Comparison of ENCODE assay signal across 27 cellular contexts in genomic region chr15:83850846-83851245, GRCh38.
DNase-seq lines count a peak whose midpoint lies in the region; ATAC-seq and TF ChIP-seq lines count a peak whose summit lies in the region.
"Had no signal": no experiment of that assay in that cellular context is flagged by ENCODE, and none has a peak within 500 bp of the region (broad histone marks: within the 10 kb centered on the region; RNA-seq: fewer than 3 reads in every experiment).

No MANE protein-coding gene starts in this region.

- 77 to 79% methylated on average over 5 of the region's 5 CpGs for WGBS in heart right ventricle, 2 donors
- WGBS in esophagus, 2 donors = 38 to 57% methylated on average over 5 of the region's 5 CpGs

- no peaks in the 10 kb centered on the region for H3K79me2 ChIP-seq in neural progenitor cell (ENCODE audit: low read depth)

- no peaks in the 10 kb centered on the region for H4K20me1 ChIP-seq in neural progenitor cell (ENCODE audit: low read depth)

- H3F3A ChIP-seq in neural progenitor cell (ENCODE audit: low read depth) = no peaks in the 10 kb centered on the region

- ATAC-seq in heart right ventricle = no peak
- ATAC-seq in Right ventricle myocardium inferior = no peak
- ATAC-seq: activated CD4-positive, CD25-positive, alpha-beta regulatory T cell treated with anti-CD3 and anti-CD28 coated beads, Interleukin-2, amount 50 U/mL, for 24 hours; natural killer cell treated with Interleukin-12 subunit alpha and Interleukin-12 subunit beta and Interleukin-15 and Interleukin-18, amount 100 ng/mL, for 72 hours; Panc1; stimulated activated effector memory CD8-positive, alpha-beta T cell treated with anti-CD3 and anti-CD28 coated beads, Interleukin-12 subunit alpha, Interleukin-12 subunit beta, amount 100 ng/mL, for 72 hours had no signal

- H3K4me2 ChIP-seq in neural progenitor cell = no peak overlapping the region

- no peak overlapping the region for H3K4me3 Mint-ChIP-seq in neural progenitor cell
- H3K4me3 Mint-ChIP-seq: activated CD4-positive, alpha-beta memory T cell treated with anti-CD3 and anti-CD28 coated beads, Interleukin-2, amount 10 ng/mL, durations not matched to agents 7 days and 5 days; activated naive CD4-positive, alpha-beta T cell treated with anti-CD3 and anti-CD28 coated beads, Interleukin-2, amount 10 ng/mL, durations not matched to agents 7 days and 5 days; CD4-positive, alpha-beta T cell; natural killer cell treated with Interleukin-12 subunit alpha and Interleukin-12 subunit beta and Interleukin-15 and Interleukin-18, amount 100 ng/mL, for 72 hours; stimulated activated effector memory CD8-positive, alpha-beta T cell treated with anti-CD3 and anti-CD28 coated beads, Interleukin-12 subunit alpha, Interleukin-12 subunit beta, amount 100 ng/mL, for 72 hours had no signal

- H3K4me1 ChIP-seq in heart right ventricle (peaks cover 3 to 58% (median 36%) of the 10 kb centered on the region in 9 donors), esophagus (ENCODE audit: control insufficient read depth in 2 of 2, insufficient read depth in 2 of 2, low read length in 1 of 2) (no peaks in the 10 kb centered on the region), neural progenitor cell (no peaks in the 10 kb centered on the region)

- H2AFZ ChIP-seq in neural progenitor cell (replicated peaks) = peak overlapping the region; percentile 4
- H2AFZ ChIP-seq: GM23248 had no signal

- intact Hi-C loops in heart right ventricle (cut with DNase I) = loop anchor here in 1 of 10 donors (10.0 kb wide), 1 partner anchor 74 kb away; no protein-coding TSS in a partner anchor
- intact Hi-C loops in Right ventricle myocardium inferior (cut with DNase I) = no loop called here

- H3K9me3 ChIP-seq in heart right ventricle = no peaks in the 10 kb centered on the region
- H3K9me3 ChIP-seq in esophagus (ENCODE audit: control insufficient read depth in 2 of 2, insufficient read depth in 1 of 2, low read depth in 1 of 2, low read length in 1 of 2) = no peaks in the 10 kb centered on the region
- no peaks in the 10 kb centered on the region for H3K9me3 ChIP-seq in neural progenitor cell (ENCODE audit: low read depth)
- H3K9me3 ChIP-seq: ovary had no signal

- no peaks in the 10 kb centered on the region for H3K27me3 ChIP-seq in heart right ventricle
- H3K27me3 ChIP-seq in esophagus (ENCODE audit: control insufficient read depth in 1 of 2, insufficient read depth in 2 of 2, low read length in 2 of 2) = no peaks in the 10 kb centered on the region
- H3K27me3 ChIP-seq in neural progenitor cell = no peaks in the 10 kb centered on the region
- H3K27me3 ChIP-seq: ovary had no signal

- H3K27ac Mint-ChIP-seq in neural progenitor cell = no peak overlapping the region
- H3K27ac Mint-ChIP-seq: activated CD4-positive, alpha-beta memory T cell treated with anti-CD3 and anti-CD28 coated beads, Interleukin-2, amount 10 ng/mL, durations not matched to agents 7 days and 5 days; activated naive CD4-positive, alpha-beta T cell treated with anti-CD3 and anti-CD28 coated beads, Interleukin-2, amount 10 ng/mL, durations not matched to agents 7 days and 5 days; CD4-positive, alpha-beta T cell; natural killer cell treated with Interleukin-12 subunit alpha and Interleukin-12 subunit beta and Interleukin-15 and Interleukin-18, amount 100 ng/mL, for 72 hours; stimulated activated effector memory CD8-positive, alpha-beta T cell treated with anti-CD3 and anti-CD28 coated beads, Interleukin-12 subunit alpha, Interleukin-12 subunit beta, amount 100 ng/mL, for 72 hours had no signal

- no peak overlapping the region for H3K9ac ChIP-seq in neural progenitor cell
- H3K9ac ChIP-seq: GM23248 had no signal

- DNase-seq in heart right ventricle = no peak
- no peak for DNase-seq in Right ventricle myocardium inferior (ENCODE audit: missing footprints)
- no peak for DNase-seq in neural progenitor cell (ENCODE audit: low spot score)
- no peak for DNase-seq in NCI-H2081 treated with DMSO at 0.1 percent for 48 hours (lab: John Stamatoyannopoulos, UW)
- DNase-seq in NCI-H82 (lab: John Stamatoyannopoulos, UW) = no peak
- DNase-seq in activated CD4-positive, alpha-beta T cell treated with anti-CD3 and anti-CD28 coated beads, Interleukin-2, amount 50 U/mL, for 4 hours = no peak
- DNase-seq in GM10266 (ENCODE audit: extremely low spot score) = no peak
- DNase-seq: activated CD4-positive, alpha-beta memory T cell treated with anti-CD3 and anti-CD28 coated beads, Interleukin-2, amount 10 ng/mL, durations not matched to agents 7 days and 5 days; activated CD8-positive, alpha-beta memory T cell treated with anti-CD3 and anti-CD28 coated beads, Interleukin-2, amount 50 U/mL, for 48 hours; activated naive CD4-positive, alpha-beta T cell treated with anti-CD3 and anti-CD28 coated beads, Interleukin-2, amount 10 ng/mL, durations not matched to agents 7 days and 5 days; CD4-positive, alpha-beta T cell; DMS 273 treated with DMSO at 0.1 percent for 48 hours; effector CD4-positive, alpha-beta T cell; EL; GM23248; islet precursor cell; MV-4-11; NCI-H2171; NCI-H524; ovary; stimulated activated CD4-positive, alpha-beta T cell treated with anti-CD3 and anti-CD28 coated beads, Interleukin-12 subunit alpha, Interleukin-12 subunit beta, amount 100 ng/mL, for 4 hours; stimulated activated CD4-positive, alpha-beta T cell treated with anti-CD3 and anti-CD28 coated beads, Interleukin-4, amount 100 ng/mL, for 24 hours had no signal

- no peaks in the 10 kb centered on the region for H3K27me3 Mint-ChIP-seq in neural progenitor cell (ENCODE audit: insufficient read depth, low read depth)
- H3K27me3 Mint-ChIP-seq: activated CD4-positive, alpha-beta memory T cell treated with anti-CD3 and anti-CD28 coated beads, Interleukin-2, amount 10 ng/mL, durations not matched to agents 7 days and 5 days; activated naive CD4-positive, alpha-beta T cell treated with anti-CD3 and anti-CD28 coated beads, Interleukin-2, amount 10 ng/mL, durations not matched to agents 7 days and 5 days had no signal

- TF ChIP-seq CTCF in heart right ventricle (IDR thresholded peaks at IDR 0.05) = no peak
- no peak for TF ChIP-seq CTCF in neural progenitor cell (IDR thresholded peaks at IDR 0.05)
- no peak for TF ChIP-seq CTCF in GM10266 (IDR thresholded peaks at IDR 0.05; ENCODE audit: control insufficient read depth, insufficient read depth, low read depth, missing control alignments)

- no peaks in the 10 kb centered on the region for H3K36me3 Mint-ChIP-seq in neural progenitor cell
- H3K36me3 Mint-ChIP-seq: activated naive CD4-positive, alpha-beta T cell treated with anti-CD3 and anti-CD28 coated beads, Interleukin-2, amount 10 ng/mL, durations not matched to agents 7 days and 5 days; natural killer cell treated with Interleukin-12 subunit alpha and Interleukin-12 subunit beta and Interleukin-15 and Interleukin-18, amount 100 ng/mL, for 72 hours; stimulated activated effector memory CD8-positive, alpha-beta T cell treated with anti-CD3 and anti-CD28 coated beads, Interleukin-12 subunit alpha, Interleukin-12 subunit beta, amount 100 ng/mL, for 72 hours had no signal

- H3K4me1 Mint-ChIP-seq in neural progenitor cell = no peaks in the 10 kb centered on the region
- H3K4me1 Mint-ChIP-seq: activated CD4-positive, alpha-beta memory T cell treated with anti-CD3 and anti-CD28 coated beads, Interleukin-2, amount 10 ng/mL, durations not matched to agents 7 days and 5 days; activated naive CD4-positive, alpha-beta T cell treated with anti-CD3 and anti-CD28 coated beads, Interleukin-2, amount 10 ng/mL, durations not matched to agents 7 days and 5 days; stimulated activated effector memory CD8-positive, alpha-beta T cell treated with anti-CD3 and anti-CD28 coated beads, Interleukin-12 subunit alpha, Interleukin-12 subunit beta, amount 100 ng/mL, for 72 hours had no signal

- H3K9me3 Mint-ChIP-seq in neural progenitor cell = no peaks in the 10 kb centered on the region
- H3K9me3 Mint-ChIP-seq: activated CD4-positive, alpha-beta memory T cell treated with anti-CD3 and anti-CD28 coated beads, Interleukin-2, amount 10 ng/mL, durations not matched to agents 7 days and 5 days; activated naive CD4-positive, alpha-beta T cell treated with anti-CD3 and anti-CD28 coated beads, Interleukin-2, amount 10 ng/mL, durations not matched to agents 7 days and 5 days; CD4-positive, alpha-beta T cell; natural killer cell treated with Interleukin-12 subunit alpha and Interleukin-12 subunit beta and Interleukin-15 and Interleukin-18, amount 100 ng/mL, for 72 hours; stimulated activated effector memory CD8-positive, alpha-beta T cell treated with anti-CD3 and anti-CD28 coated beads, Interleukin-12 subunit alpha, Interleukin-12 subunit beta, amount 100 ng/mL, for 72 hours had no signal

- H3K27ac ChIP-seq in heart right ventricle (peak overlapping the region in 7 of 10 donors; percentile 18 to 68 (median 37)), esophagus (ENCODE audit: low read depth in 2 of 2, low read length in 1 of 2) (peak overlapping the region; percentile 7 to 41), neural progenitor cell (no peak overlapping the region)
- H3K27ac ChIP-seq: GM23248, ovary had no signal

- no peaks in the 10 kb centered on the region for H3K36me3 ChIP-seq in heart right ventricle
- no peaks in the 10 kb centered on the region for H3K36me3 ChIP-seq in esophagus (ENCODE audit: control insufficient read depth in 2 of 2, insufficient read depth in 2 of 2, low read length in 1 of 2)
- H3K36me3 ChIP-seq in neural progenitor cell = no peaks in the 10 kb centered on the region
- H3K36me3 ChIP-seq: ovary had no signal

- H3K4me3 ChIP-seq in heart right ventricle (no peak overlapping the region), esophagus (ENCODE audit: low read depth in 1 of 2, low read length in 2 of 2) (no peak overlapping the region), neural progenitor cell (no peak overlapping the region)
- H3K4me3 ChIP-seq: GM23248, ovary had no signal
